ENCODE assay signal across 14 cellular contexts in the genomic region with DNA sequence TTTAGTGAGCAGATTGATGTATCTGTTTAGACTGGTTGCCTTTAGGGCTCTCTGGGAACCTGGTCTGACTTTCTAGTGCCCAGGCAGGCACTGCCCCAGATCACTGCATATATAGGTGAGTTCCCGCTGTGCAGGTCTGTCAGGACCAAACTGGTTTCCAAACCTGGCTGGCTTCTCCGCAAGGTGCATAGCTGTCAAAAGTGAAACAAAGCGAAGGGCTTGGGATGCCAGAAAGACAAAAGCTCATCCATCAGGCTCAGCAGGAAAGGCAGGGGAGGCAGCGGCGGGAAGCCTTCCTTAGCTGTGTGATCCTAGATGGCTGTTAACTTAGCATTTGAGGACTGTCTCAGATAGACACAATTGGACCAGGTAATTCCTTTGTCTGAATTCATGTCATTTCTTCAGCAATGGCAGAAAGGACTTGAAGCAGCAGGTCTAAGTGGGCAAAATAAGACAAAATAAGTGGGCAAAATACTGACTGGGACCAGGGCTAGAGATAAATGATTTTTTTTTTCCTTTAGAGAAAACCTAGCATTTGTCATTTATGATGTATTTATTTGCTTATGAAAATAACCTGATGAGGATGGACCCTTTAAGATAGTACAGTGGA.
DNase-seq lines count a peak whose midpoint lies in the region; TF ChIP-seq lines count a peak whose summit lies in the region.
"Had no signal": no experiment of that assay in that cellular context is flagged by ENCODE, and none has a peak within 500 bp of the region (broad histone marks: within the 10 kb centered on the region; RNA-seq: fewer than 3 reads in every experiment).

No MANE protein-coding gene starts in this region.

- H3K79me2 ChIP-seq in neural cell (replicated peaks; ENCODE audit: insufficient read depth, low read length), result no peaks in the 10 kb centered on the region

- peaks cover 23% of the 10 kb centered on the region for H3K4me1 ChIP-seq in HUES6 (ENCODE audit: control insufficient read depth, insufficient read depth, low read length)

- no peak for TF ChIP-seq RAD21 in neural cell (conservative IDR thresholded peaks at IDR 0.05)

- H3K27ac Mint-ChIP-seq in brain (peak overlapping the region; percentile 42 to 93 (median 64)), nephron progenitor cell (no peak overlapping the region)
- H3K27ac Mint-ChIP-seq: activated CD8-positive, alpha-beta T cell treated with anti-CD3 and anti-CD28 coated beads for 36 hours; activated T-helper 1 cell treated with anti-CD3 and anti-CD28 coated beads, Interleukin-12 subunit alpha, Interleukin-12 subunit beta, Interleukin-2, Interleukin-4 antibody, amounts not matched to agents 30 ng/mL and 10 ng/mL and 1 ng/mL, durations not matched to agents 14 hours and 24 hours and 36 hours had no signal

- peak overlapping the region; percentile 62 for H3K4me2 ChIP-seq in neural cell (ENCODE audit: low read length)

- H3K9me3 Mint-ChIP-seq in brain (peaks cover 0 to 3% (median 0%) of the 10 kb centered on the region in 5 experiments), nephron progenitor cell (no peaks in the 10 kb centered on the region)
- H3K9me3 Mint-ChIP-seq: activated CD8-positive, alpha-beta T cell treated with anti-CD3 and anti-CD28 coated beads for 36 hours; activated T-helper 1 cell treated with anti-CD3 and anti-CD28 coated beads, Interleukin-12 subunit alpha, Interleukin-12 subunit beta, Interleukin-2, Interleukin-4 antibody, amounts not matched to agents 30 ng/mL and 10 ng/mL and 1 ng/mL, durations not matched to agents 14 hours and 24 hours and 36 hours had no signal

- H2AFZ ChIP-seq in neural cell (ENCODE audit: low read depth, low read length), result peak overlapping the region; percentile 40

- DNase-seq in NCI-H2081 treated with DMSO at 0.1 percent for 48 hours (lab: John Stamatoyannopoulos, UW) (peak; percentile 73), nephron progenitor cell (no peak), SHP77 treated with DMSO at 0.1 percent for 48 hours (lab: John Stamatoyannopoulos, UW) (no peak)
- DNase-seq in activated CD8-positive, alpha-beta memory T cell treated with anti-CD3 and anti-CD28 coated beads, Interleukin-2, amount 50 U/mL, for 48 hours, result no peak
- no peak for DNase-seq in activated effector memory CD4-positive, alpha-beta T cell treated with anti-CD3 and anti-CD28 coated beads, Interleukin-2, amount 50 U/mL, for 16 hours
- DNase-seq: activated CD8-positive, alpha-beta T cell treated with anti-CD3 and anti-CD28 coated beads for 36 hours; AML-193; foreskin fibroblast; PC-3; right cardiac atrium had no signal

- H3K9me2 ChIP-seq in neural cell (ENCODE audit: insufficient read depth, low read length), result no peaks in the 10 kb centered on the region

- H3K27me3 Mint-ChIP-seq in brain, result peaks cover 3% of the 10 kb centered on the region
- peaks cover 7% of the 10 kb centered on the region for H3K27me3 Mint-ChIP-seq in nephron progenitor cell (ENCODE audit: low read depth, poor library complexity)
- H3K27me3 Mint-ChIP-seq: activated CD8-positive, alpha-beta T cell treated with anti-CD3 and anti-CD28 coated beads for 36 hours had no signal

- H3K27ac ChIP-seq in HUES6 (ENCODE audit: low read depth, low read length) (0 out of 2 replicates have a peak overlapping the region, but pooled peaks have one; percentile 5), neural cell (ENCODE audit: low read length) (peak overlapping the region; percentile 91)

- H3K9me3 ChIP-seq in HUES6 (ENCODE audit: control insufficient read depth, insufficient read depth, low read depth, low read length), result no peaks in the 10 kb centered on the region
- no peaks in the 10 kb centered on the region for H3K9me3 ChIP-seq in neural cell (ENCODE audit: low read length)

- no peaks in the 10 kb centered on the region for H4K20me1 ChIP-seq in neural cell (ENCODE audit: insufficient read depth)

- H3K4me3 ChIP-seq in HUES6 (ENCODE audit: low read depth, low read length) (no peak overlapping the region), neural cell (ENCODE audit: low read length) (peak overlapping the region; percentile 48)

- H3K36me3 Mint-ChIP-seq in brain, result no peaks in the 10 kb centered on the region
- H3K36me3 Mint-ChIP-seq in nephron progenitor cell (ENCODE audit: low read depth), result no peaks in the 10 kb centered on the region

- H3F3A ChIP-seq in neural cell (ENCODE audit: insufficient read depth, low read length, poor library complexity, severe bottlenecking), result peaks cover 8% of the 10 kb centered on the region

- H3K9ac ChIP-seq in HUES6 (ENCODE audit: low read length) (no peak overlapping the region), neural cell (ENCODE audit: low read length) (peak overlapping the region; percentile 62)

- H3K27me3 ChIP-seq in HUES6 (ENCODE audit: control insufficient read depth, insufficient read depth, low read length), result no peaks in the 10 kb centered on the region
- no peaks in the 10 kb centered on the region for H3K27me3 ChIP-seq in neural cell (ENCODE audit: insufficient read depth, low read depth, low read length)

- TF ChIP-seq CTCF in brain (conservative IDR thresholded peaks at IDR 0.05) (no peak), neural cell (IDR thresholded peaks at IDR 0.05; ENCODE audit: poor library complexity, severe bottlenecking) (no peak), nephron progenitor cell (IDR thresholded peaks at IDR 0.05) (no peak)

- H3K4me3 Mint-ChIP-seq in brain (peak overlapping the region in 1 of 5 experiments; percentile 42), nephron progenitor cell (no peak overlapping the region)
- H3K4me3 Mint-ChIP-seq: activated CD8-positive, alpha-beta T cell treated with anti-CD3 and anti-CD28 coated beads for 36 hours; activated T-helper 1 cell treated with anti-CD3 and anti-CD28 coated beads, Interleukin-12 subunit alpha, Interleukin-12 subunit beta, Interleukin-2, Interleukin-4 antibody, amounts not matched to agents 30 ng/mL and 10 ng/mL and 1 ng/mL, durations not matched to agents 14 hours and 24 hours and 36 hours had no signal

- peak; percentile 77 for TF ChIP-seq EP300 in neural cell (conservative IDR thresholded peaks at IDR 0.05; ENCODE audit: poor library complexity, severe bottlenecking)

- H3K36me3 ChIP-seq in HUES6 (ENCODE audit: control insufficient read depth, insufficient read depth, low read length) (no peaks in the 10 kb centered on the region), neural cell (ENCODE audit: insufficient read depth, low read length) (no peaks in the 10 kb centered on the region)

- peaks cover 66% of the 10 kb centered on the region for H3K4me1 Mint-ChIP-seq in brain
- peaks cover 19% of the 10 kb centered on the region for H3K4me1 Mint-ChIP-seq in nephron progenitor cell

TF ChIP-seq in neural cell, 6 proteins besides CTCF, POLR2A, EP300 and RAD21:
- TF ChIP-seq, protein P1, sequence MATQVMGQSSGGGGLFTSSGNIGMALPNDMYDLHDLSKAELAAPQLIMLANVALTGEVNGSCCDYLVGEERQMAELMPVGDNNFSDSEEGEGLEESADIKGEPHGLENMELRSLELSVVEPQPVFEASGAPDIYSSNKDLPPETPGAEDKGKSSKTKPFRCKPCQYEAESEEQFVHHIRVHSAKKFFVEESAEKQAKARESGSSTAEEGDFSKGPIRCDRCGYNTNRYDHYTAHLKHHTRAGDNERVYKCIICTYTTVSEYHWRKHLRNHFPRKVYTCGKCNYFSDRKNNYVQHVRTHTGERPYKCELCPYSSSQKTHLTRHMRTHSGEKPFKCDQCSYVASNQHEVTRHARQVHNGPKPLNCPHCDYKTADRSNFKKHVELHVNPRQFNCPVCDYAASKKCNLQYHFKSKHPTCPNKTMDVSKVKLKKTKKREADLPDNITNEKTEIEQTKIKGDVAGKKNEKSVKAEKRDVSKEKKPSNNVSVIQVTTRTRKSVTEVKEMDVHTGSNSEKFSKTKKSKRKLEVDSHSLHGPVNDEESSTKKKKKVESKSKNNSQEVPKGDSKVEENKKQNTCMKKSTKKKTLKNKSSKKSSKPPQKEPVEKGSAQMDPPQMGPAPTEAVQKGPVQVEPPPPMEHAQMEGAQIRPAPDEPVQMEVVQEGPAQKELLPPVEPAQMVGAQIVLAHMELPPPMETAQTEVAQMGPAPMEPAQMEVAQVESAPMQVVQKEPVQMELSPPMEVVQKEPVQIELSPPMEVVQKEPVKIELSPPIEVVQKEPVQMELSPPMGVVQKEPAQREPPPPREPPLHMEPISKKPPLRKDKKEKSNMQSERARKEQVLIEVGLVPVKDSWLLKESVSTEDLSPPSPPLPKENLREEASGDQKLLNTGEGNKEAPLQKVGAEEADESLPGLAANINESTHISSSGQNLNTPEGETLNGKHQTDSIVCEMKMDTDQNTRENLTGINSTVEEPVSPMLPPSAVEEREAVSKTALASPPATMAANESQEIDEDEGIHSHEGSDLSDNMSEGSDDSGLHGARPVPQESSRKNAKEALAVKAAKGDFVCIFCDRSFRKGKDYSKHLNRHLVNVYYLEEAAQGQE (IDR thresholded peaks at IDR 0.05; ENCODE audit: borderline replicate concordance), result peak; percentile 76
- TF ChIP-seq MXI1 (conservative IDR thresholded peaks at IDR 0.05; ENCODE audit: poor library complexity, severe bottlenecking), result no peak
- peak; percentile 63 for TF ChIP-seq POLR2AphosphoS5 (IDR thresholded peaks at IDR 0.05)
TF ChIP-seq in neural cell: peak in this region for 2.
